Comparison of ENCODE assay signal across 23 cellular contexts in genomic region chr17:47997595-47997994, GRCh38. TPM values are rescaled to one million over a fixed set of nuclear protein-coding genes. Genes with fewer than 3 reads are reported as not detected.
DNase-seq lines count a peak whose midpoint lies in the region; FAIRE-seq and TF ChIP-seq lines count a peak whose summit lies in the region.
"Had no signal": no experiment of that assay in that cellular context is flagged by ENCODE, and none has a peak within 500 bp of the region (broad histone marks: within the 10 kb centered on the region; RNA-seq: fewer than 3 reads in every experiment).

No MANE protein-coding gene starts in this region.

- no peak overlapping the region for H3K4me2 ChIP-seq in H1 (ENCODE audit: insufficient read depth in 1 of 2, low read depth in 2 of 2, low read length in 2 of 2)
- no peak overlapping the region for H3K4me2 ChIP-seq in neuronal stem cell (ENCODE audit: insufficient read depth, low read length, poor library complexity, severe bottlenecking)
- H3K4me2 ChIP-seq: BLaER1 had no signal

- H3K4me3 ChIP-seq in H1 (ENCODE audit: extremely low read depth in 1 of 4, insufficient read depth in 2 of 4, low read depth in 3 of 4, low read length in 4 of 4) (no peak overlapping the region), neuronal stem cell (ENCODE audit: low read length in 2 of 2) (no peak overlapping the region)
- H3K4me3 ChIP-seq: BLaER1, Peyer's patch had no signal

- H3K36me3 ChIP-seq in H1 (ENCODE audit: control insufficient read depth in 2 of 4, insufficient read depth in 4 of 4, low read length in 3 of 4) (no peaks in the 10 kb centered on the region), neuronal stem cell (replicated peaks in 1 of 2; ENCODE audit: control insufficient read depth in 2 of 2, insufficient read depth in 2 of 2, low read length in 2 of 2) (no peaks in the 10 kb centered on the region)
- H3K36me3 ChIP-seq: BLaER1, Peyer's patch had no signal

- no peaks in the 10 kb centered on the region for H3K79me1 ChIP-seq in H1 (ENCODE audit: low read depth, low read length)
- H3K79me1 ChIP-seq in neuronal stem cell (ENCODE audit: low read depth, low read length) = no peaks in the 10 kb centered on the region

- H3K23ac ChIP-seq in H1 (ENCODE audit: insufficient read length) (no peak overlapping the region), neuronal stem cell (ENCODE audit: low read depth, low read length, poor library complexity) (no peak overlapping the region)

- H3K9me3 ChIP-seq in H1 (ENCODE audit: insufficient read depth in 2 of 2, low read depth in 1 of 2, low read length in 1 of 2) = no peaks in the 10 kb centered on the region
- no peaks in the 10 kb centered on the region for H3K9me3 ChIP-seq in neuronal stem cell (replicated peaks in 1 of 2; ENCODE audit: control insufficient read depth in 2 of 2, insufficient read depth in 1 of 2, low read depth in 1 of 2, low read length in 2 of 2)
- H3K9me3 ChIP-seq: BLaER1, Peyer's patch had no signal

- H2AK5ac ChIP-seq in H1 (ENCODE audit: low read depth, low read length) (no peak overlapping the region), neuronal stem cell (ENCODE audit: low read depth, low read length) (peak overlapping the region; percentile 91)

- no peak for TF ChIP-seq EP300 in H1 (IDR thresholded peaks at IDR 0.05; ENCODE audit: borderline replicate concordance in 1 of 2, low read depth in 2 of 2, low read length in 2 of 2)

- H2BK120ac ChIP-seq in H1 (replicated peaks; ENCODE audit: low read depth, low read length) = no peak overlapping the region
- H2BK120ac ChIP-seq in neuronal stem cell (ENCODE audit: low read depth, low read length) = no peak overlapping the region

- no peak for TF ChIP-seq RAD21 in H1 (IDR thresholded peaks at IDR 0.05 in 1 of 2, conservative IDR thresholded peaks at IDR 0.05 in 1 of 2; ENCODE audit: low read depth in 2 of 2, low read length in 2 of 2)

- no peaks in the 10 kb centered on the region for H3K27me3 ChIP-seq in H1 (replicated peaks in 1 of 4; ENCODE audit: control insufficient read depth in 3 of 4, extremely low read depth in 1 of 4, insufficient read depth in 3 of 4, low read length in 3 of 4)
- H3K27me3 ChIP-seq in neuronal stem cell (ENCODE audit: control insufficient read depth in 3 of 3, insufficient read depth in 3 of 3, low read depth in 1 of 3, low read length in 3 of 3) = no peaks in the 10 kb centered on the region
- H3K27me3 ChIP-seq: BLaER1, Peyer's patch had no signal

- no peak overlapping the region for H3K4ac ChIP-seq in H1 (replicated peaks; ENCODE audit: insufficient read length, low read depth, low read length)
- H3K4ac ChIP-seq in neuronal stem cell (ENCODE audit: low read length) = no peak overlapping the region

- 0 out of 2 replicates have a peak overlapping the region, but pooled peaks have one; percentile 61 for H2BK15ac ChIP-seq in H1 (ENCODE audit: low read length)
- no peak overlapping the region for H2BK15ac ChIP-seq in neuronal stem cell (ENCODE audit: low read length)

- H3K23me2 ChIP-seq in H1 (ENCODE audit: low read depth, low read length) = no peaks in the 10 kb centered on the region

- H3K18ac ChIP-seq in H1 (ENCODE audit: extremely low read depth, low read length) = no peak overlapping the region
- no peak overlapping the region for H3K18ac ChIP-seq in neuronal stem cell (ENCODE audit: low read length)

- no peak overlapping the region for H3K14ac ChIP-seq in H1 (ENCODE audit: insufficient read length)
- H3K14ac ChIP-seq in neuronal stem cell (ENCODE audit: low read length) = no peak overlapping the region

- no peak overlapping the region for H2BK12ac ChIP-seq in H1 (ENCODE audit: low read depth, low read length)
- peak overlapping the region; percentile 87 for H2BK12ac ChIP-seq in neuronal stem cell (ENCODE audit: low read length)

- no peak overlapping the region for H2BK20ac ChIP-seq in H1 (ENCODE audit: low read length)

- no peak overlapping the region for H2AFZ ChIP-seq in H1 (ENCODE audit: low read length)
- no peak overlapping the region for H2AFZ ChIP-seq in neuronal stem cell (ENCODE audit: low read length)

- 96% methylated on average over 7 of the region's 7 CpGs; no CpG with 5 or more reads in 1 of the 2 experiments for WGBS in H1 (ENCODE audit: extremely low coverage in 1 of 2, insufficient coverage in 1 of 2, insufficient read length in 1 of 2, insufficient replicate concordance in 2 of 2, low coverage in 1 of 2, low lambda C conversion rate in 2 of 2, missing lambda C conversion rate in 1 of 2), 2 experiments
- no CpG with 5 or more reads among the region's 7 CpGs for whole genome bisulfite sequencing in neuronal stem cell (ENCODE audit: extremely low coverage in 2 of 2, insufficient read length in 2 of 2, insufficient replicate concordance in 1 of 2), 2 donors

- TF ChIP-seq POLR2A in H1 (IDR thresholded peaks at IDR 0.05; ENCODE audit: control extremely low read depth in 1 of 2, low read depth in 2 of 2, low read length in 2 of 2) = no peak

- FAIRE-seq in H1 (lab: Jason Lieb, UNC) = no peak
- FAIRE-seq: H54 had no signal

- peaks cover 14 to 28% (median 23%) of the 10 kb centered on the region in 4 experiments for H3K4me1 ChIP-seq in H1 (replicated peaks in 1 of 4; ENCODE audit: control insufficient read depth in 3 of 4, insufficient read depth in 4 of 4, low read length in 3 of 4)
- H3K4me1 ChIP-seq in neuronal stem cell (ENCODE audit: control insufficient read depth in 2 of 2, insufficient read depth in 1 of 2, low read depth in 1 of 2, low read length in 2 of 2) = peaks cover 40 to 57% of the 10 kb centered on the region in 2 donors

- DNase-seq in NCI-H524 (lab: John Stamatoyannopoulos, UW) = peak; percentile 40 to 49
- DNase-seq in NCI-H524 treated with DMSO at 0.1 percent for 48 hours (lab: John Stamatoyannopoulos, UW) = no peak
- DNase-seq in H1 (ENCODE audit: low read depth in 1 of 2, low spot score in 2 of 2) = no peak
- no peak for DNase-seq in neuronal stem cell (ENCODE audit: low spot score)
- no peak for DNase-seq in T-helper 2 cell
- DNase-seq in NCI-H146 treated with DMSO at 0.1 percent for 48 hours (lab: John Stamatoyannopoulos, UW; ENCODE audit: unreplicated experiment) = no peak
- DNase-seq in NCI-H146 (lab: John Stamatoyannopoulos, UW) = no peak
- DNase-seq in DMS153 (lab: John Stamatoyannopoulos, UW) = no peak
- DNase-seq: ACHN; CD8-positive, alpha-beta memory T cell; DMS79; HFFc6; Karpas-422; NCI-H1417; NCI-H187 treated with DMSO at 0.1 percent for 48 hours; NCI-H748 treated with DMSO at 0.1 percent for 48 hours; Peyer's patch had no signal

- CTCF ChIA-PET in H1 (lab: Charles Lee; ENCODE audit: partially characterized antibody) = interaction anchor here (3.0 to 27.8 kb wide), 4 partner anchors 9 to 46 kb away, joined by 17 to 493 read pairs (median 158); partner anchors contain the start of genes PNPO and PRR15L

- no peak overlapping the region for H4K5ac ChIP-seq in H1 (ENCODE audit: insufficient read length, low read depth, low read length)

- H2BK5ac ChIP-seq in H1 (ENCODE audit: low read depth, low read length) (no peak overlapping the region), neuronal stem cell (ENCODE audit: low read length) (no peak overlapping the region)

- no peaks in the 10 kb centered on the region for H3K79me2 ChIP-seq in H1 (ENCODE audit: control insufficient read depth in 1 of 2, insufficient read depth in 2 of 2, low read length in 2 of 2)

- H3K9ac ChIP-seq in H1 (replicated peaks in 1 of 4; ENCODE audit: extremely low read depth in 1 of 4, low read depth in 3 of 4, low read length in 3 of 4) = no peak overlapping the region
- H3K9ac ChIP-seq in neuronal stem cell (ENCODE audit: low read depth, low read length, poor library complexity) = no peak overlapping the region
- H3K9ac ChIP-seq: BLaER1 had no signal

- TF ChIP-seq CTCF in H1 (IDR thresholded peaks at IDR 0.05; ENCODE audit: control extremely low read depth in 1 of 3, insufficient read depth in 1 of 3, low read depth in 1 of 3, low read length in 3 of 3) = no peak

- H4K91ac ChIP-seq in H1 (replicated peaks; ENCODE audit: insufficient read length, low read length) (no peak overlapping the region), neuronal stem cell (ENCODE audit: low read depth, low read length, poor library complexity) (no peak overlapping the region)

- POLR2A ChIA-PET in H1 (lab: Charles Lee; ENCODE audit: partially characterized antibody) = interaction anchor here (1.2 to 2.9 kb wide), 3 partner anchors 8 to 28 kb away, joined by 3 to 8 read pairs (median 4); no protein-coding TSS in a partner anchor

- H4K8ac ChIP-seq in H1 (ENCODE audit: extremely low read depth, insufficient read depth, low read length) (no peak overlapping the region), neuronal stem cell (ENCODE audit: low read depth, low read length) (no peak overlapping the region)

- no peak overlapping the region for H3K56ac ChIP-seq in H1 (replicated peaks; ENCODE audit: insufficient read length, low read depth, low read length)

- no peak overlapping the region for H3K27ac ChIP-seq in H1 (ENCODE audit: low read depth, low read length)
- no peak overlapping the region for H3K27ac ChIP-seq in neuronal stem cell (replicated peaks; ENCODE audit: low read length)
- H3K27ac ChIP-seq: 22Rv1, BLaER1, Peyer's patch had no signal

- no peaks in the 10 kb centered on the region for H4K20me1 ChIP-seq in H1 (replicated peaks in 1 of 2; ENCODE audit: control insufficient read depth in 1 of 2, insufficient read depth in 2 of 2, low read length in 2 of 2)
- H4K20me1 ChIP-seq: BLaER1 had no signal

RNA-seq across cellular contexts. Expression of gene CDK5RAP3, which starts 26.7 kb away (rescaled TPM):
- total RNA-seq in H1 (2021; fragmentation: NEBNext Ultra II Directional; extraction: Animal tissue kit (Norgen Biotek cat#: 25700)) = 88.2 and 97.6 TPM in 2 replicates
- 93.2 and 119 TPM in 2 replicates for polyA plus RNA-seq in H1 (2011; rRNA removed)
- 159 TPM for polyA plus RNA-seq in H1 (2011; cell fraction: cytosol; rRNA removed)
- polyA plus RNA-seq in H1 (2011; cell fraction: nucleus; rRNA removed) = 845 TPM
- 134 to 181 TPM (median 168 TPM) in 4 replicates for polyA plus RNA-seq in H1 (2012, experiment 1 of 2)
- 47.9 TPM for polyA plus RNA-seq in H1 (2012, experiment 2 of 2)
- 99.7 TPM for polyA plus RNA-seq in H1 (2013, experiment 1 of 2)
- 95.7 TPM for polyA plus RNA-seq in H1 (2013, experiment 2 of 2)
- polyA minus RNA-seq in H1 (2011; rRNA and poly(A)+ RNA removed) = 131 and 169 TPM in 2 replicates
- 41.5 TPM for polyA minus RNA-seq in H1 (2011; cell fraction: cytosol; rRNA and poly(A)+ RNA removed)
- 147 TPM for polyA minus RNA-seq in H1 (2011; cell fraction: nucleus; rRNA and poly(A)+ RNA removed)
- polyA plus RNA-seq in neuronal stem cell (2013, experiment 1 of 2) = 193 TPM
- polyA plus RNA-seq in neuronal stem cell (2013, experiment 2 of 2) = 185 TPM

RNA-seq across cellular contexts. Expression of gene PRR15L, which starts 39.9 kb away (rescaled TPM):
- 0.26 and 0.34 TPM in 2 replicates for total RNA-seq in H1 (2021; fragmentation: NEBNext Ultra II Directional; extraction: Animal tissue kit (Norgen Biotek cat#: 25700))
- 1.1 TPM in 2 replicates for polyA plus RNA-seq in H1 (2011; rRNA removed)
- polyA plus RNA-seq in H1 (2011; cell fraction: cytosol; rRNA removed) = 1.1 TPM
- 0.87 TPM for polyA plus RNA-seq in H1 (2011; cell fraction: nucleus; rRNA removed)
- 0.54 to 0.76 TPM (median 0.64 TPM) in 4 replicates for polyA plus RNA-seq in H1 (2012, experiment 1 of 2)
- 0.70 TPM for polyA plus RNA-seq in H1 (2012, experiment 2 of 2)
- polyA plus RNA-seq in H1 (2013, experiment 1 of 2) = 0.20 TPM
- polyA plus RNA-seq in H1 (2013, experiment 2 of 2) = 0.20 TPM
- 0.51 and 0.98 TPM in 2 replicates for polyA minus RNA-seq in H1 (2011; rRNA and poly(A)+ RNA removed)
- polyA minus RNA-seq in H1 (2011; cell fraction: cytosol; rRNA and poly(A)+ RNA removed) = 0.95 TPM
- 0.40 TPM for polyA minus RNA-seq in H1 (2011; cell fraction: nucleus; rRNA and poly(A)+ RNA removed)
- 0.04 TPM for polyA plus RNA-seq in neuronal stem cell (2013, experiment 1 of 2)
- polyA plus RNA-seq in neuronal stem cell (2013, experiment 2 of 2) = not detected
- total RNA-seq: CD8-positive, alpha-beta memory T cell; HFFc6; MCF 10A; NCI-H460; OCI-LY7 had no signal
- polyA plus RNA-seq: CD8-positive, alpha-beta memory T cell had no signal

RNA-seq across cellular contexts. Expression of gene COPZ2, which starts 40.0 kb away (rescaled TPM):
- not detected in 2 replicates for total RNA-seq in H1 (2021; fragmentation: NEBNext Ultra II Directional; extraction: Animal tissue kit (Norgen Biotek cat#: 25700))
- 0.24 and 0.25 TPM in 2 replicates for polyA plus RNA-seq in H1 (2011; rRNA removed)
- 0.23 TPM for polyA plus RNA-seq in H1 (2011; cell fraction: cytosol; rRNA removed)
- polyA plus RNA-seq in H1 (2011; cell fraction: nucleus; rRNA removed) = 0.47 TPM
- 0.34 to 0.45 TPM in 2 of 4 replicates, not detected in the others for polyA plus RNA-seq in H1 (2012, experiment 1 of 2)
- not detected for polyA plus RNA-seq in H1 (2012, experiment 2 of 2)
- polyA plus RNA-seq in H1 (2013, experiment 1 of 2) = 0.41 TPM
- polyA plus RNA-seq in H1 (2013, experiment 2 of 2) = 0.70 TPM
- polyA minus RNA-seq in H1 (2011; rRNA and poly(A)+ RNA removed) = not detected in 2 replicates
- polyA minus RNA-seq in H1 (2011; cell fraction: cytosol; rRNA and poly(A)+ RNA removed) = not detected
- not detected for polyA minus RNA-seq in H1 (2011; cell fraction: nucleus; rRNA and poly(A)+ RNA removed)
- polyA plus RNA-seq in neuronal stem cell (2013, experiment 1 of 2) = 1.5 TPM
- polyA plus RNA-seq in neuronal stem cell (2013, experiment 2 of 2) = 2.3 TPM
- total RNA-seq: MCF 10A had no signal

RNA-seq across cellular contexts. Expression of gene NFE2L1, which starts 50.6 kb away (rescaled TPM):
- 140 and 148 TPM in 2 replicates for total RNA-seq in H1 (2021; fragmentation: NEBNext Ultra II Directional; extraction: Animal tissue kit (Norgen Biotek cat#: 25700))
- 143 and 173 TPM in 2 replicates for polyA plus RNA-seq in H1 (2011; rRNA removed)
- polyA plus RNA-seq in H1 (2011; cell fraction: cytosol; rRNA removed) = 181 TPM
- 178 TPM for polyA plus RNA-seq in H1 (2011; cell fraction: nucleus; rRNA removed)
- 161 to 195 TPM (median 173 TPM) in 4 replicates for polyA plus RNA-seq in H1 (2012, experiment 1 of 2)
- 101 TPM for polyA plus RNA-seq in H1 (2012, experiment 2 of 2)
- 146 TPM for polyA plus RNA-seq in H1 (2013, experiment 1 of 2)
- polyA plus RNA-seq in H1 (2013, experiment 2 of 2) = 156 TPM
- 193 and 224 TPM in 2 replicates for polyA minus RNA-seq in H1 (2011; rRNA and poly(A)+ RNA removed)
- 160 TPM for polyA minus RNA-seq in H1 (2011; cell fraction: cytosol; rRNA and poly(A)+ RNA removed)
- polyA minus RNA-seq in H1 (2011; cell fraction: nucleus; rRNA and poly(A)+ RNA removed) = 99.1 TPM
- polyA plus RNA-seq in neuronal stem cell (2013, experiment 1 of 2) = 69.4 TPM
- 72.5 TPM for polyA plus RNA-seq in neuronal stem cell (2013, experiment 2 of 2)

RNA-seq across cellular contexts. Expression of gene PNPO, which starts 56.2 kb away (rescaled TPM):
- 7.0 and 8.8 TPM in 2 replicates for total RNA-seq in H1 (2021; fragmentation: NEBNext Ultra II Directional; extraction: Animal tissue kit (Norgen Biotek cat#: 25700))
- polyA plus RNA-seq in H1 (2011; rRNA removed) = 7.5 and 8.1 TPM in 2 replicates
- polyA plus RNA-seq in H1 (2011; cell fraction: cytosol; rRNA removed) = 7.3 TPM
- polyA plus RNA-seq in H1 (2011; cell fraction: nucleus; rRNA removed) = 4.6 TPM
- 3.2 to 5.9 TPM (median 5.0 TPM) in 4 replicates for polyA plus RNA-seq in H1 (2012, experiment 1 of 2)
- 4.7 TPM for polyA plus RNA-seq in H1 (2012, experiment 2 of 2)
- polyA plus RNA-seq in H1 (2013, experiment 1 of 2) = 5.1 TPM
- 5.1 TPM for polyA plus RNA-seq in H1 (2013, experiment 2 of 2)
- 10.6 and 10.7 TPM in 2 replicates for polyA minus RNA-seq in H1 (2011; rRNA and poly(A)+ RNA removed)
- 6.8 TPM for polyA minus RNA-seq in H1 (2011; cell fraction: cytosol; rRNA and poly(A)+ RNA removed)
- 5.2 TPM for polyA minus RNA-seq in H1 (2011; cell fraction: nucleus; rRNA and poly(A)+ RNA removed)
- polyA plus RNA-seq in neuronal stem cell (2013, experiment 1 of 2) = 3.1 TPM
- polyA plus RNA-seq in neuronal stem cell (2013, experiment 2 of 2) = 2.7 TPM

Comparison
In these comparisons a context has a peak if more than half of its experiments do, and no peak if none do; other contexts are left out.
1. DNase-seq: peak in NCI-H524 (2 of 2); none in NCI-H524 treated with DMSO at 0.1 percent for 48 hours (single experiment), H1 (0 of 2), neuronal stem cell (single experiment), T-helper 2 cell (0 of 5), NCI-H146 treated with DMSO at 0.1 percent for 48 hours (single experiment), NCI-H146 (single experiment) and DMS153 (single experiment).